24 cellular contexts compared by ENCODE assay signal in the genomic region with DNA sequence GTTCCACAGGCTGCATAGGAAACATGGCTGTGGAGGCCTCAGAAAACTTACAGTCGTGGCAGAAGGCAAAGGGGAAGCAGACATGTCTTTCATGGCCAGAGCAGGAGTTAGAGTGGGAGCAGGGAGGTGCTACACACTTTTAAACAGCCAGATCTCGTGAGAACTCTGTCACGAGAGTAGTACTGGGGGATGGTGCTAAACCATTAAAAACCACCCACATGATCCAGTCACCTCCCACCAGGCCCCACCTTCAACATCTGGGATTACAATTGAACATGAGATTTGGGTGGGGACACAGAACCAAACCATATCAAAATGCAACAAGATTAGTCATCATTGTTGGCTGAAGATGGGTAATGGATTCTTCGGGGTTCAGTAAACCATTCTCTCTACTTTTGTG.
"Had no signal": no experiment of that assay in that cellular context is flagged by ENCODE, and none has a peak within 500 bp of the region (broad histone marks: within the 10 kb centered on the region; RNA-seq: fewer than 3 reads in every experiment).

No MANE protein-coding gene starts in this region.

- H3K36me3 ChIP-seq: neutrophil, pancreas, prostate gland, right lobe of liver, sigmoid colon, stomach, thoracic aorta, thyroid gland, tibial nerve, upper lobe of left lung, vagina had no signal

- H3K27me3 ChIP-seq: neutrophil, pancreas, right lobe of liver, sigmoid colon, stomach, thyroid gland, tibial nerve, upper lobe of left lung, vagina had no signal

- DNase-seq: nephron progenitor cell; nucleus accumbens; pancreas; retina; right cardiac atrium; right lobe of liver; sigmoid colon; small intestine; stimulated activated CD4-positive, alpha-beta T cell treated with anti-CD3 and anti-CD28 coated beads, Interleukin-15, amount 100 ng/mL, for 24 hours; stimulated activated CD4-positive, alpha-beta T cell treated with anti-CD3 and anti-CD28 coated beads, Interleukin-2, amount 100 ng/mL, for 24 hours; stimulated activated CD4-positive, alpha-beta T cell treated with anti-CD3 and anti-CD28 coated beads, Interleukin-2, amount 100 ng/mL, for 48 hours; stimulated activated CD4-positive, alpha-beta T cell treated with anti-CD3 and anti-CD28 coated beads, Interleukin-4, amount 100 ng/mL, for 24 hours; stimulated activated naive B cell treated with anti-CD40 and anti-IgM and Interleukin-4, amounts not matched to agents 10 μg/mL and 1 μg/mL and 100 μg/mL, for 72 hours; stimulated activated naive CD4-positive, alpha-beta T cell treated with Interleukin-2 at 50 U/mL for 16 hours; stomach; thyroid gland; upper lobe of left lung had no signal

- H3K27ac ChIP-seq: neutrophil, pancreas, prostate gland, right lobe of liver, stomach, thoracic aorta, tibial nerve, upper lobe of left lung had no signal

- H3K9me3 ChIP-seq: neutrophil, pancreas, prostate gland, right lobe of liver, sigmoid colon, stomach, thoracic aorta, thyroid gland, tibial nerve, upper lobe of left lung, vagina had no signal

- ATAC-seq: natural killer cell treated with Interleukin-12 subunit alpha and Interleukin-12 subunit beta and Interleukin-15 and Interleukin-18, amount 100 ng/mL, for 72 hours; pancreas; right cardiac atrium; right lobe of liver; stimulated activated effector memory CD8-positive, alpha-beta T cell treated with anti-CD3 and anti-CD28 coated beads, Interleukin-12 subunit alpha, Interleukin-12 subunit beta, amount 100 ng/mL, for 72 hours; stimulated activated naive B cell treated with anti-CD40 and anti-IgM and Interleukin-4, amounts not matched to agents 10 μg/mL and 1 μg/mL and 100 μg/mL, for 72 hours had no signal

- H3K4me1 ChIP-seq: prostate gland had no signal

- H3K4me3 ChIP-seq: pancreas, prostate gland, right lobe of liver, sigmoid colon, stomach, thoracic aorta, thyroid gland, tibial nerve, upper lobe of left lung, vagina had no signal
